8 cellular contexts compared by ENCODE assay signal in the genomic region with DNA sequence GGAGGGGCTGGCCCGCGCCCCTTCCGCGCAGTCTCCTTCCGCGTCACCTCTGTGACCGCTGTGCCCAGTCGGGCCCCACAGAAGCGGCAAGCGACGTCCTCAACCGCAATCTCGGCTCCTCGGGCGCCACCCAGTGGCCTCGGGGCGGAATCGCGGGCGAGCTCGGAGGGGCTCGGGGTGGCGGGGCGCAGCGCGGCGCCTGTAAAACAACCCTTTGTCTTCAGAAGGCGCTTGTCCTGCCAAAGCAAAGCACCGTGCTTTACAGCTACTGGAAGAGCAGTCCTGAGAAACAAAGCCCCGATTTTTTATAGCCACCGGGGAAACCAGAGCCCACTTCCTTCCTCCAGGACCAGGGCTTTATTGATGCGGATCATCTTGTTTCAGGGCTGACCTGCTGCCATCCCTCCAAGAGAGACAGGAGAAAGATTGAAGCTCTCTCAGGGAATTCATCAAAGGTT. TPM values are rescaled to one million over a fixed set of nuclear protein-coding genes. Genes with fewer than 3 reads are reported as not detected.
A peak's percentile ranks its signal among the peaks of the same experiment; 100 is the strongest.
DNase-seq lines count a peak whose midpoint lies in the region; ATAC-seq, FAIRE-seq and TF ChIP-seq lines count a peak whose summit lies in the region.

No MANE protein-coding gene starts in this region.

- peak overlapping the region in 1 of 3 donors; percentile 20 for H3K27ac ChIP-seq in right lobe of liver

- H3K4me3 ChIP-seq in BJ (ENCODE audit: low read depth, low read length) = peak overlapping the region; percentile 39
- H3K4me3 ChIP-seq in right lobe of liver = peak overlapping the region; percentile 25 to 49 (median 44)

- POLR2A ChIA-PET in BJ (lab: Charles Lee) = no interaction called here

- no peaks in the 10 kb centered on the region for H3K36me3 ChIP-seq in BJ (ENCODE audit: control insufficient read depth, insufficient read depth, low read length)
- no peaks in the 10 kb centered on the region for H3K36me3 ChIP-seq in right lobe of liver

- TF ChIP-seq CTCF in BJ (IDR thresholded peaks at IDR 0.05; ENCODE audit: insufficient read depth, low read depth, low read length) (peak; percentile 85), right lobe of liver (IDR thresholded peaks at IDR 0.05) (peak; percentile 86 to 99 (median 95))

- intact Hi-C loops in right lobe of liver (cut with DNase I) = no loop called here

- DNase-seq in BJ (ENCODE audit: low read depth) = no peak
- DNase-seq in GM19239 (ENCODE audit: insufficient read length, low spot score) = peak; percentile 82
- peak; percentile 74 to 81 for DNase-seq in NCI-H526 (lab: John Stamatoyannopoulos, UW)
- peak; percentile 90 for DNase-seq in activated CD4-positive, alpha-beta T cell treated with anti-CD3 and anti-CD28 coated beads, Interleukin-2, amount 50 U/mL, for 1 hour
- peak; percentile 89 for DNase-seq in dermis blood vessel endothelial cell
- peak; percentile 80 to 87 (median 87) for DNase-seq in right lobe of liver
- peak; percentile 86 to 91 for DNase-seq in stimulated activated CD4-positive, alpha-beta T cell treated with anti-CD3 and anti-CD28 coated beads, Interleukin-4, amount 100 ng/mL, for 48 hours (ENCODE audit: low read depth in 2 of 2)

- H3K27me3 ChIP-seq in BJ (ENCODE audit: control insufficient read depth, insufficient read depth, low read length) (no peaks in the 10 kb centered on the region), right lobe of liver (no peaks in the 10 kb centered on the region)

- ATAC-seq in HG03439 (IDR thresholded peaks at IDR 0.05; ENCODE audit: unreplicated experiment) (peak; percentile 91), right lobe of liver (peak; percentile 93 to 98 (median 96))

- no peaks in the 10 kb centered on the region for H3K9me3 ChIP-seq in right lobe of liver

- FAIRE-seq in GM19239 (lab: Jason Lieb, UNC) = peak; percentile 90

- TF ChIP-seq POLR2A in right lobe of liver (IDR thresholded peaks at IDR 0.05) = no peak

- CTCF ChIA-PET in BJ (lab: Yijun Ruan, JAX) = interaction anchor here (0.5 to 2.0 kb wide), 34 partner anchors 8 to 510 kb away, joined by 3 to 15 read pairs (median 3); no protein-coding TSS in a partner anchor

- WGBS in right lobe of liver (ENCODE audit: insufficient coverage, low coverage, low lambda C conversion rate, missing lambda C conversion rate) = under 1% methylated on average over 11 of the region's 32 CpGs

- H3K4me1 ChIP-seq in right lobe of liver = peaks cover 0 to 8% (median 0%) of the 10 kb centered on the region in 4 donors

RNA-seq across cellular contexts. Expression of gene CDKN2AIP, which starts 37.3 kb away (rescaled TPM):
- polyA plus RNA-seq in BJ (2011; rRNA removed) = 9.4 and 12.0 TPM in 2 replicates
- 6.7 and 9.0 TPM in 2 replicates for polyA minus RNA-seq in BJ (2011; rRNA and poly(A)+ RNA removed)
- total RNA-seq in dermis blood vessel endothelial cell (17.1 and 18.4 TPM in 2 replicates), right lobe of liver (10 to 100 TPM in 1 of 6 experiments, 1 to 10 TPM in 5; 5.6 to 10.6 (median 6.8) TPM)
